In the genomic region with DNA sequence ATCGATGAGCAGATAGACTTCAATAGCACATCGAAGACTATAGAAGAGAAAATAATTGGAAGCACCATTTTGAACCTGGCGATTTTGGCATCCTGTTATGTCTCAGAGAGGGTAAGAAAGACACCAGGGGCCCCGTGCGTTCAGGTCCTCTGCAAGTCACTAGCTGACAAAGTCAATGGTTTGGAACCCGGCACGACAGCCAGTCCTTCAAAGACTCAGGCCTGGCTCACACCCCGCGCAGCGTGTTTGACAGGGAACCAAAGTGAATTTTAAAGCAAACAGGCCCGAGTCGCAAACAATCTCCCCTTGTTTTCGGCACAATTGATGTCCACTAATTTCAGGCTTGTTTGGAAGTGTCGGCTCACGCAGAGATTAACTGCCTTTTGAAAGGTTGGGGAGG, we compare ENCODE assay signal across 19 cellular contexts.
"Had no signal": no experiment of that assay in that cellular context is flagged by ENCODE, and none has a peak within 500 bp of the region (broad histone marks: within the 10 kb centered on the region; RNA-seq: fewer than 3 reads in every experiment).

No MANE protein-coding gene starts in this region.

- H3K4me1 ChIP-seq: SJSA1 had no signal

- H3K27ac ChIP-seq: SJSA1, SK-N-MC had no signal

- DNase-seq: IMR-90, Karpas-422, KG1, MG63, NCI-H1092, NCI-H1105 treated with DMSO at 0.1 percent for 48 hours, NCI-H1417 treated with DMSO at 0.1 percent for 48 hours, NCI-H146, NCI-H187, NCI-H2029, NCI-H2107, NCI-H2227 treated with DMSO at 0.1 percent for 48 hours, NCI-H524 treated with DMSO at 0.1 percent for 48 hours, NCI-H774, Right ventricle myocardium superior, RPMI8226, SIG-M5 had no signal

- H3K27me3 ChIP-seq: MG63, SJSA1 had no signal

- H3K9me3 ChIP-seq: MG63 had no signal

- H3K36me3 ChIP-seq: MG63, SJSA1 had no signal

- H3K4me3 ChIP-seq: MG63, SJSA1, SK-N-MC had no signal
